ENCODE assay signal across 1 cellular context in genomic region chr4:12926189-12927066, GRCh38.
TF ChIP-seq lines count a peak whose summit lies in the region.

No MANE protein-coding gene starts in this region.

TF ChIP-seq in HepG2, 621 proteins besides CTCF, POLR2A, EP300 and RAD21 (continued from another document and continues in another):
- TF ChIP-seq ZNF646 (CRISPR knock-in tag; IDR thresholded peaks at IDR 0.05) (peak; percentile 35; the same call in 1 of the 2 replicates), HMG20A (CRISPR knock-in tag; IDR thresholded peaks at IDR 0.05; ENCODE audit: borderline replicate concordance) (peak; percentile 74; the same call in 1 of the 2 replicates), ZNF597 (CRISPR knock-in tag; IDR thresholded peaks at IDR 0.05) (no peak), GTF2F1 (IDR thresholded peaks at IDR 0.05; ENCODE audit: low read length) (no peak), ZNF224 (CRISPR knock-in tag; IDR thresholded peaks at IDR 0.05) (peak; percentile 68; the same call in 1 of the 2 replicates), SPEN (CRISPR knock-in tag; IDR thresholded peaks at IDR 0.05; ENCODE audit: low read depth) (no peak), ZNF672 (CRISPR knock-in tag; IDR thresholded peaks at IDR 0.05) (no peak), RFXANK (CRISPR knock-in tag; IDR thresholded peaks at IDR 0.05) (no peak), GATAD2A (CRISPR knock-in tag; IDR thresholded peaks at IDR 0.05) (peak; percentile 89), ZNF510 (CRISPR knock-in tag; IDR thresholded peaks at IDR 0.05; ENCODE audit: low read depth) (no peak), ZNF180 (CRISPR knock-in tag; IDR thresholded peaks at IDR 0.05; ENCODE audit: borderline replicate concordance, low read depth) (no peak), MAFF (IDR thresholded peaks at IDR 0.05; ENCODE audit: low read depth, low read length) (no peak), ZC3H13 (CRISPR knock-in tag; IDR thresholded peaks at IDR 0.05) (0 out of 2 replicates have a peak, but pooled peaks have one; percentile 50), ATF3 (CRISPR knock-in tag; IDR thresholded peaks at IDR 0.05) (no peak), FOXK1 (CRISPR knock-in tag; IDR thresholded peaks at IDR 0.05; ENCODE audit: borderline replicate concordance, low read depth) (peak; percentile 89), ZNF317 (CRISPR knock-in tag; IDR thresholded peaks at IDR 0.05) (0 out of 2 replicates have a peak, but pooled peaks have one; percentile 21), ZNF569 (CRISPR knock-in tag; IDR thresholded peaks at IDR 0.05; ENCODE audit: borderline replicate concordance) (no peak), PRDM15 (CRISPR knock-in tag; IDR thresholded peaks at IDR 0.05) (no peak), TARDBP (CRISPR knock-in tag; IDR thresholded peaks at IDR 0.05) (peak; percentile 80), SNAPC4 (CRISPR knock-in tag; IDR thresholded peaks at IDR 0.05) (no peak), SKIL (CRISPR knock-in tag; IDR thresholded peaks at IDR 0.05; ENCODE audit: borderline replicate concordance) (peak; percentile 59), ZC3H4 (CRISPR knock-in tag; IDR thresholded peaks at IDR 0.05; ENCODE audit: borderline replicate concordance) (no peak), ZNF878 (CRISPR knock-in tag; IDR thresholded peaks at IDR 0.05) (peak; percentile 59; the same call in 1 of the 2 replicates), AKNA (CRISPR knock-in tag; IDR thresholded peaks at IDR 0.05; ENCODE audit: borderline replicate concordance) (no peak), ZNF280B (CRISPR knock-in tag; IDR thresholded peaks at IDR 0.05; ENCODE audit: borderline replicate concordance) (no peak)
